ENCODE assay signal across 25 cellular contexts in genomic region chr10:88104213-88104612, GRCh38.
"Had no signal": no experiment of that assay in that cellular context is flagged by ENCODE, and none has a peak within 500 bp of the region (broad histone marks: within the 10 kb centered on the region; RNA-seq: fewer than 3 reads in every experiment).

No MANE protein-coding gene starts in this region.

- H3K27me3 ChIP-seq: body of pancreas, cardiac muscle cell, heart right ventricle, testis, vagina had no signal

- H3K9me3 Mint-ChIP-seq: endodermal cell; naive B cell; stimulated activated naive B cell treated with anti-CD40 and anti-IgM and Interleukin-4, amounts not matched to agents 10 μg/mL and 1 μg/mL and 100 μg/mL, for 72 hours; type B pancreatic cell had no signal

- H3K36me3 ChIP-seq: cardiac muscle cell, heart right ventricle, vagina had no signal

- ATAC-seq: activated CD8-positive, alpha-beta T cell treated with anti-CD3 and anti-CD28 coated beads, Interleukin-2, amount 10 ng/mL, durations not matched to agents 7 days and 5 days; body of pancreas; heart right ventricle; left cardiac atrium; sciatic nerve had no signal

- H3K27ac Mint-ChIP-seq: activated CD8-positive, alpha-beta T cell treated with anti-CD3 and anti-CD28 coated beads, Interleukin-2, amount 10 ng/mL, durations not matched to agents 7 days and 5 days; activated T-helper 1 cell treated with anti-CD3 and anti-CD28 coated beads, Interleukin-12 subunit alpha, Interleukin-12 subunit beta, Interleukin-2, Interleukin-4 antibody, amounts not matched to agents 30 ng/mL and 10 ng/mL and 1 ng/mL, durations not matched to agents 14 hours and 24 hours and 36 hours; endodermal cell; stimulated activated naive B cell treated with anti-CD40 and anti-IgM and Interleukin-4, amounts not matched to agents 10 μg/mL and 1 μg/mL and 100 μg/mL, for 72 hours; type B pancreatic cell had no signal

- H3K9me3 ChIP-seq: body of pancreas, heart right ventricle, testis, vagina had no signal

- H3K4me3 Mint-ChIP-seq: activated CD8-positive, alpha-beta T cell treated with anti-CD3 and anti-CD28 coated beads, Interleukin-2, amount 10 ng/mL, durations not matched to agents 7 days and 5 days; activated T-helper 1 cell treated with anti-CD3 and anti-CD28 coated beads, Interleukin-12 subunit alpha, Interleukin-12 subunit beta, Interleukin-2, Interleukin-4 antibody, amounts not matched to agents 30 ng/mL and 10 ng/mL and 1 ng/mL, durations not matched to agents 14 hours and 24 hours and 36 hours; endodermal cell; type B pancreatic cell had no signal

- H3K36me3 Mint-ChIP-seq: naive B cell; stimulated activated naive B cell treated with anti-CD40 and anti-IgM and Interleukin-4, amounts not matched to agents 10 μg/mL and 1 μg/mL and 100 μg/mL, for 72 hours; type B pancreatic cell had no signal

- H3K27me3 Mint-ChIP-seq: naive B cell; stimulated activated naive B cell treated with anti-CD40 and anti-IgM and Interleukin-4, amounts not matched to agents 10 μg/mL and 1 μg/mL and 100 μg/mL, for 72 hours; type B pancreatic cell had no signal

- DNase-seq: activated CD4-positive, alpha-beta T cell treated with anti-CD3 and anti-CD28 coated beads, Interleukin-2, amount 50 U/mL, for 1 hour; activated CD4-positive, CD25-positive, alpha-beta regulatory T cell treated with anti-CD3 and anti-CD28 coated beads, Interleukin-2, amount 50 U/mL, for 72 hours; activated CD8-positive, alpha-beta T cell treated with anti-CD3 and anti-CD28 coated beads, Interleukin-2, amount 10 ng/mL, durations not matched to agents 7 days and 5 days; activated gamma-delta T cell; activated naive CD4-positive, alpha-beta T cell treated with anti-CD3 and anti-CD28 coated beads, Interleukin-2, amount 50 U/mL, for 16 hours; anterior cingulate cortex; body of pancreas; cortex of kidney; endodermal cell; heart right ventricle; islet precursor cell; left cardiac atrium; mesendoderm; naive B cell; occipital lobe; small intestine; stimulated activated CD4-positive, alpha-beta T cell treated with anti-CD3 and anti-CD28 coated beads, Interleukin-15, amount 100 ng/mL, for 24 hours; stimulated activated naive B cell treated with anti-CD40 and anti-IgM and Interleukin-4, amounts not matched to agents 10 μg/mL and 1 μg/mL and 100 μg/mL, for 72 hours; testis had no signal

- H3K4me1 ChIP-seq: body of pancreas, testis, vagina had no signal

- H3K4me3 ChIP-seq: body of pancreas, cardiac muscle cell, testis, vagina had no signal

- H3K27ac ChIP-seq: body of pancreas, cardiac muscle cell, testis, vagina, VCaP had no signal
